In the genomic region with DNA sequence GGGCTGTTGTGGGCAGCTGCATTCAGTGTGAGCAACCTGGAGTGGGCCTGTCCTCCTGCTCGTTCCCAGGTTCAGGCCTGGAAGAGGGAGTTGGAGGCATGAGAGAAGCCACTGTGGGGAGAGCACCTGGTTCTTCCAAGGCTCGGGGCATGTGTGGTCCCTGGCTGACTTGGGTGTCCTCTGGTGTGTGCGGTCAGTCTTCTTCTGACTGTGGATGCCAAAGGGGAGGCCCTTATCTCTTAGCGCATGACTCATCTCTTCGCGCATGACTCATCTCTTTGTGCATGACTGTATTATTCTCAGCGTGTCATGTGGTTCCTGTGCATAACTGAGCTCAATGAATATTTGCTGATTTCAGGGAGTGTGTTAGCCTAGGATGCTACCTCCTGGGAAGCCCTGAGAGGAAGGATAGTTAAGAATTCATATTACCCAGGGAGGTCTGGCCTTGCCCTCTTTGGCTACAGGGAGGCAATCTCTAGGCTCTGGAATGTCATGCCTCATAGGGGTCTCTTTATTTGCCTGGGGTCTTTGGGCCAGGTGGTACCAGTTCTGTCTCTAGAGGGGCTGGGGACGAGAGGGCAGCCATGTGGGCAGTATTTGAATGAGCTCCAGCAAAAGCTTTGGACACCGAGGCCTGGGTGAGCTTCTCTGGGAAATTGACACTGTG, we compare ENCODE assay signal across 9 cellular contexts.
DNase-seq lines count a peak whose midpoint lies in the region; ATAC-seq and TF ChIP-seq lines count a peak whose summit lies in the region.
"Had no signal": no experiment of that assay in that cellular context is flagged by ENCODE, and none has a peak within 500 bp of the region (broad histone marks: within the 10 kb centered on the region; RNA-seq: fewer than 3 reads in every experiment).

No MANE protein-coding gene starts in this region.

- H3K4me1 ChIP-seq in heart left ventricle (peaks cover 0 to 14% (median 0%) of the 10 kb centered on the region in 12 donors), left ventricle myocardium inferior (peaks cover 3% of the 10 kb centered on the region), SJSA1 (replicated peaks) (peaks cover 79% of the 10 kb centered on the region), gastrocnemius medialis (peaks cover 0 to 5% of the 10 kb centered on the region in 2 donors)
- H3K4me1 ChIP-seq: ascending aorta had no signal

- peak in 3 of 4 donors; percentile 36 to 83 (median 75) for ATAC-seq in heart left ventricle
- peak; percentile 45 for ATAC-seq in HG03095 (IDR thresholded peaks at IDR 0.05; ENCODE audit: unreplicated experiment)
- ATAC-seq in gastrocnemius medialis: peak; percentile 77 to 93

- peaks cover 0 to 4% (median 0%) of the 10 kb centered on the region in 9 donors for H3K27me3 ChIP-seq in heart left ventricle
- H3K27me3 ChIP-seq in left ventricle myocardium inferior (ENCODE audit: low read depth): peaks cover 27% of the 10 kb centered on the region
- no peaks in the 10 kb centered on the region for H3K27me3 ChIP-seq in SJSA1 (replicated peaks)
- no peaks in the 10 kb centered on the region for H3K27me3 ChIP-seq in gastrocnemius medialis
- H3K27me3 ChIP-seq: ascending aorta had no signal

- TF ChIP-seq POLR2A in heart left ventricle (IDR thresholded peaks at IDR 0.05) (no peak), erythroblast (IDR thresholded peaks at IDR 0.05; ENCODE audit: low read length) (peak; percentile 12), gastrocnemius medialis (IDR thresholded peaks at IDR 0.05) (peak in 1 of 2 donors; percentile 9)

- intact Hi-C loops in heart left ventricle (cut with DNase I) (loop anchor here in 1 of 10 donors (10.0 kb wide), 1 partner anchor 116 kb away; no protein-coding TSS in a partner anchor), left ventricle myocardium inferior (cut with micrococcal nuclease) (no loop called here), gastrocnemius medialis (cut with DNase I; ENCODE audit: low total_unique reads) (no loop called here), posterior vena cava (cut with DNase I) (no loop called here)

- peak in 2 of 5 donors; percentile 35 to 40 for DNase-seq in heart left ventricle
- no peak for DNase-seq in left ventricle myocardium inferior
- peak; percentile 99 to 100 for DNase-seq in SJSA1 (ENCODE audit: low read depth in 1 of 2, low spot score in 2 of 2)
- DNase-seq in erythroblast (lab: John Stamatoyannopoulos, UW): peak; percentile 91 to 95
- DNase-seq in gastrocnemius medialis: peak; percentile 52 to 70
- no peak for DNase-seq in posterior vena cava (ENCODE audit: low spot score)
- no peak for DNase-seq in C1 segment of cervical spinal cord (lab: John Stamatoyannopoulos, UW)

- 62 to 77% (median 70%) methylated on average over 8 to 9 of the region's 9 CpGs for WGBS in heart left ventricle, 4 donors

- H3K36me3 ChIP-seq in heart left ventricle: no peaks in the 10 kb centered on the region
- H3K36me3 ChIP-seq in left ventricle myocardium inferior: no peaks in the 10 kb centered on the region
- H3K36me3 ChIP-seq in SJSA1: no peaks in the 10 kb centered on the region
- no peaks in the 10 kb centered on the region for H3K36me3 ChIP-seq in gastrocnemius medialis
- H3K36me3 ChIP-seq: ascending aorta had no signal

- H3K4me3 ChIP-seq in heart left ventricle: no peak overlapping the region
- no peak overlapping the region for H3K4me3 ChIP-seq in left ventricle myocardium inferior
- H3K4me3 ChIP-seq in SJSA1: no peak overlapping the region
- H3K4me3 ChIP-seq in gastrocnemius medialis: no peak overlapping the region
- H3K4me3 ChIP-seq: ascending aorta had no signal

- H3K27ac ChIP-seq in heart left ventricle: peak overlapping the region in 1 of 12 donors; percentile 42
- no peak overlapping the region for H3K27ac ChIP-seq in left ventricle myocardium inferior (replicated peaks)
- H3K27ac ChIP-seq in SJSA1: peak overlapping the region; percentile 90
- no peak overlapping the region for H3K27ac ChIP-seq in gastrocnemius medialis
- H3K27ac ChIP-seq: ascending aorta had no signal

- in situ Hi-C loops in gastrocnemius medialis (cut with MboI; ENCODE audit: low sequenced_read_pairs in 4 of 4): no loop called here

- no peaks in the 10 kb centered on the region for H3K9me3 ChIP-seq in heart left ventricle
- H3K9me3 ChIP-seq in left ventricle myocardium inferior (replicated peaks): no peaks in the 10 kb centered on the region
- no peaks in the 10 kb centered on the region for H3K9me3 ChIP-seq in SJSA1 (replicated peaks)
- no peaks in the 10 kb centered on the region for H3K9me3 ChIP-seq in gastrocnemius medialis
- H3K9me3 ChIP-seq: ascending aorta had no signal

- TF ChIP-seq CTCF in heart left ventricle (IDR thresholded peaks at IDR 0.05) (no peak), left ventricle myocardium inferior (IDR thresholded peaks at IDR 0.05; ENCODE audit: borderline replicate concordance) (no peak), gastrocnemius medialis (IDR thresholded peaks at IDR 0.05 in 4 of 5, conservative IDR thresholded peaks at IDR 0.05 in 1 of 5) (no peak)

Comparison
In these comparisons a context has a peak if more than half of its experiments do, and no peak if none do; other contexts are left out.
1. DNase-seq: peak in SJSA1 (2 of 2), erythroblast (2 of 2) and gastrocnemius medialis (2 of 2); none in left ventricle myocardium inferior (single experiment), posterior vena cava (single experiment) and C1 segment of cervical spinal cord (0 of 14).
2. Peak in every context shown above with its lines, with median percentiles within 50 percentile points of each other: ATAC-seq.